Comparison of ENCODE assay signal across 24 cellular contexts in the genomic region with DNA sequence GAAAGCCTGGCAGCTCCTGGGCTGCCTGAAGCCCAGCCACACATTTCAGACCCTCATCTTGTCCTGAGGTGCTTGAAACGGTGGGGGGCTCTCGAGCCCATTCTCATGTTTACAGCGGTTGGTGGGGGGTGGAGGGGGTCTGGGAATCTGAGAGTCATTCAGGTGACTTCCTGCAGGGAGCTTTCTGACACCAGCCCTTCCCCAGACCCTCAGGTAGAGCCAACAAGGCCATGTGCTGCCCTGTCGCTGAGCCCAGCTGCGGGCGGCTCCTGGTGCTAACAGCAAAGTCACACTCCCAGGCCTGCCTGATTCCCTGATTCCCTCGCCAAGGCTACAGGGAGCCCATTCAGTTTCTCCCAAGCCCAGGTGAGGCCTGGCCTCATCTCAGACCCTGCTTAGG.
"Had no signal": no experiment of that assay in that cellular context is flagged by ENCODE, and none has a peak within 500 bp of the region (broad histone marks: within the 10 kb centered on the region; RNA-seq: fewer than 3 reads in every experiment).

No MANE protein-coding gene starts in this region.

- H3K4me1 ChIP-seq: gastroesophageal sphincter, lower lobe of right lung, spleen, vagina had no signal

- H3K36me3 Mint-ChIP-seq: activated naive CD4-positive, alpha-beta T cell treated with anti-CD3 and anti-CD28 coated beads, Interleukin-2, amount 10 ng/mL, durations not matched to agents 7 days and 5 days; mesothelial cell of epicardium; naive thymus-derived CD8-positive, alpha-beta T cell; type B pancreatic cell had no signal

- H3K27ac ChIP-seq: cardiac muscle cell, gastroesophageal sphincter, lower lobe of right lung, spleen, thoracic aorta, vagina had no signal

- H3K4me3 ChIP-seq: cardiac muscle cell, gastroesophageal sphincter, lower lobe of right lung, spleen, thoracic aorta, vagina had no signal

- H3K9me3 Mint-ChIP-seq: activated naive CD4-positive, alpha-beta T cell treated with anti-CD3 and anti-CD28 coated beads, Interleukin-2, amount 10 ng/mL, durations not matched to agents 7 days and 5 days; activated T-cell treated with anti-CD3 and anti-CD28 coated beads, Interleukin-2, amount 50 U/mL, for 4 hours; activated T-helper 2 cell treated with anti-CD3 and anti-CD28 coated beads, Interferon-gamma antibody, Interleukin-2, Interleukin-4, amounts not matched to agents 10 μg/mL and 5 μg/mL and 100 μg/mL, durations not matched to agents 14 hours and 24 hours and 36 hours; mesothelial cell of epicardium; naive thymus-derived CD8-positive, alpha-beta T cell; type B pancreatic cell had no signal

- ATAC-seq: activated T-cell treated with anti-CD3 and anti-CD28 coated beads, Interleukin-2, amount 50 U/mL, for 4 hours; gastroesophageal sphincter; left lobe of liver; lower lobe of right lung; naive thymus-derived CD8-positive, alpha-beta T cell had no signal

- H3K27ac Mint-ChIP-seq: activated naive CD4-positive, alpha-beta T cell treated with anti-CD3 and anti-CD28 coated beads, Interleukin-2, amount 10 ng/mL, durations not matched to agents 7 days and 5 days; activated T-helper 2 cell treated with anti-CD3 and anti-CD28 coated beads, Interferon-gamma antibody, Interleukin-2, Interleukin-4, amounts not matched to agents 10 μg/mL and 5 μg/mL and 100 μg/mL, durations not matched to agents 14 hours and 24 hours and 36 hours; mesothelial cell of epicardium; naive thymus-derived CD8-positive, alpha-beta T cell; progenitor cell of endocrine pancreas; type B pancreatic cell had no signal

- H3K27me3 ChIP-seq: cardiac muscle cell, gastroesophageal sphincter, spleen, vagina had no signal

- H3K27me3 Mint-ChIP-seq: activated naive CD4-positive, alpha-beta T cell treated with anti-CD3 and anti-CD28 coated beads, Interleukin-2, amount 10 ng/mL, durations not matched to agents 7 days and 5 days; progenitor cell of endocrine pancreas had no signal

- H3K36me3 ChIP-seq: cardiac muscle cell, gastroesophageal sphincter, lower lobe of right lung, spleen, thoracic aorta, vagina had no signal

- DNase-seq: activated CD4-positive, alpha-beta T cell treated with anti-CD3 and anti-CD28 coated beads for 4 hours; activated CD4-positive, alpha-beta T cell treated with anti-CD3 and anti-CD28 coated beads, Interleukin-2, amount 50 U/mL, for 48 hours; activated CD4-positive, CD25-positive, alpha-beta regulatory T cell; activated CD8-positive, alpha-beta memory T cell treated with anti-CD3 and anti-CD28 coated beads, Interleukin-2, amount 50 U/mL, for 48 hours; activated naive CD4-positive, alpha-beta T cell treated with anti-CD3 and anti-CD28 coated beads, Interleukin-2, amount 10 ng/mL, durations not matched to agents 7 days and 5 days; activated T-cell treated with anti-CD3 and anti-CD28 coated beads, Interleukin-2, amount 50 U/mL, for 4 hours; amygdala; head of caudate nucleus; hypothalamus; lower lobe of right lung; naive thymus-derived CD8-positive, alpha-beta T cell; spleen; stimulated activated CD4-positive, alpha-beta T cell treated with anti-CD3 and anti-CD28 coated beads, Interleukin-4, amount 100 ng/mL, for 24 hours; stimulated activated naive CD4-positive, alpha-beta T cell treated with Interleukin-2 at 50 U/mL for 16 hours; T-helper 9 cell had no signal

- H3K9me3 ChIP-seq: gastroesophageal sphincter, lower lobe of right lung, spleen, thoracic aorta, vagina had no signal

- H3K4me1 Mint-ChIP-seq: activated naive CD4-positive, alpha-beta T cell treated with anti-CD3 and anti-CD28 coated beads, Interleukin-2, amount 10 ng/mL, durations not matched to agents 7 days and 5 days; mesothelial cell of epicardium had no signal

- H3K4me3 Mint-ChIP-seq: activated naive CD4-positive, alpha-beta T cell treated with anti-CD3 and anti-CD28 coated beads, Interleukin-2, amount 10 ng/mL, durations not matched to agents 7 days and 5 days; activated T-cell treated with anti-CD3 and anti-CD28 coated beads, Interleukin-2, amount 50 U/mL, for 4 hours; mesothelial cell of epicardium; naive thymus-derived CD8-positive, alpha-beta T cell; type B pancreatic cell had no signal
